In genomic region chr7:35228496-35229051, GRCh38 we compare ENCODE assay signal across 12 cellular contexts. TPM values are rescaled to one million over a fixed set of nuclear protein-coding genes. Genes with fewer than 3 reads are reported as not detected.
A peak's percentile ranks its signal among the peaks of the same experiment; 100 is the strongest.
DNase-seq lines count a peak whose midpoint lies in the region; ATAC-seq, FAIRE-seq and TF ChIP-seq lines count a peak whose summit lies in the region.
"Not testable (repeated sequence)": the region's sequence is repeated elsewhere in the genome, so short reads cannot be mapped to it uniquely, and the experiment has no call there.
"Had no signal": no experiment of that assay in that cellular context is flagged by ENCODE, and none has a peak within 500 bp of the region (broad histone marks: within the 10 kb centered on the region; RNA-seq: fewer than 3 reads in every experiment).

No MANE protein-coding gene starts in this region.

- H3K9me2 ChIP-seq in SK-N-SH, result not testable (repeated sequence)

- intact Hi-C loops in heart right ventricle (cut with DNase I), result not testable (repeated sequence)

- not testable (repeated sequence) for H3F3A ChIP-seq in SK-N-SH (replicated peaks; ENCODE audit: insufficient read depth)

- not testable (repeated sequence) for TF ChIP-seq EP300 in SK-N-SH (IDR thresholded peaks at IDR 0.05; ENCODE audit: borderline replicate concordance in 1 of 2, low read depth in 1 of 2, low read length in 1 of 2)

- not testable (repeated sequence) for H3K4me2 ChIP-seq in SK-N-SH

- not testable (repeated sequence) for H3K79me2 ChIP-seq in SK-N-SH (ENCODE audit: insufficient read depth)

- not testable (repeated sequence) for TF ChIP-seq CTCF in SK-N-SH (IDR thresholded peaks at IDR 0.05); heart right ventricle (IDR thresholded peaks at IDR 0.05)

- FAIRE-seq in H54 (lab: Jason Lieb, UNC), result peak; percentile 82

- H3K36me3 ChIP-seq in SK-N-SH (replicated peaks in 1 of 2; ENCODE audit: control insufficient read depth in 1 of 2, insufficient read depth in 2 of 2, low read length in 1 of 2), result peaks cover 5 to 32% of the 10 kb centered on the region in 2 experiments
- H3K36me3 ChIP-seq in heart right ventricle, result peaks cover 0 to 23% (median 0%) of the 10 kb centered on the region in 9 donors

- H3K4me1 ChIP-seq in SK-N-SH (ENCODE audit: control insufficient read depth in 1 of 2, insufficient read depth in 2 of 2, low read depth in 1 of 2, low read length in 1 of 2), result not testable (repeated sequence)
- peaks cover 0 to 77% (median 22%) of the 10 kb centered on the region in 9 donors for H3K4me1 ChIP-seq in heart right ventricle

- WGBS in SK-N-SH (ENCODE audit: low lambda C conversion rate), result 65% methylated on average over 5 of the region's 5 CpGs
- 34 to 44% methylated on average over 5 of the region's 5 CpGs for WGBS in heart right ventricle, 2 donors

- POLR2A ChIA-PET in SK-N-SH (lab: Yijun Ruan, JAX), result not testable (repeated sequence)

- not testable (repeated sequence) for H3K9ac ChIP-seq in SK-N-SH

- DNase-seq in H54 (ENCODE audit: insufficient read length, low spot score); SK-N-SH; heart right ventricle: not testable (repeated sequence)

- not testable (repeated sequence) for H4K20me1 ChIP-seq in SK-N-SH (ENCODE audit: insufficient read depth)

- ATAC-seq in GM18511 (IDR thresholded peaks at IDR 0.05; ENCODE audit: unreplicated experiment) (peak; percentile 48), GM19351 (IDR thresholded peaks at IDR 0.05; ENCODE audit: unreplicated experiment) (peak; percentile 62), HG02938 (IDR thresholded peaks at IDR 0.05; ENCODE audit: unreplicated experiment) (peak; percentile 66), HG03442 (IDR thresholded peaks at IDR 0.05; ENCODE audit: unreplicated experiment) (peak; percentile 72)
- ATAC-seq in heart right ventricle, result not testable (repeated sequence)

- H3K27me3 ChIP-seq in SK-N-SH (ENCODE audit: insufficient read depth); heart right ventricle: not testable (repeated sequence)

- TF ChIP-seq POLR2A in H54 (IDR thresholded peaks at IDR 0.05; ENCODE audit: low read depth, low read length), result not testable (repeated sequence)

- not testable (repeated sequence) for TF ChIP-seq RAD21 in SK-N-SH (IDR thresholded peaks at IDR 0.05; ENCODE audit: low read length)

- CTCF ChIA-PET in SK-N-SH (lab: Yijun Ruan, JAX), result interaction anchor here (1.0 kb wide), 1 partner anchor 13 kb away, joined by 3 read pairs; no protein-coding TSS in a partner anchor

- H3K27ac ChIP-seq in SK-N-SH (ENCODE audit: low read depth in 2 of 2, low read length in 1 of 2), result peak overlapping the region; percentile 21 to 65; a peak in 3 of 4 replicates
- H3K27ac ChIP-seq in heart right ventricle, result peak overlapping the region in 8 of 10 donors; percentile 14 to 63 (median 32)

- not testable (repeated sequence) for H3K9me3 ChIP-seq in SK-N-SH, heart right ventricle

- not testable (repeated sequence) for H2AFZ ChIP-seq in SK-N-SH (ENCODE audit: low read depth)

- not testable (repeated sequence) for H3K4me3 ChIP-seq in SK-N-SH (ENCODE audit: low read depth in 2 of 2, low read length in 1 of 2); heart right ventricle

RNA-seq across cellular contexts. Expression of gene TBX20, which starts 25.3 kb away (rescaled TPM):
- 1.0 and 1.5 TPM in 2 replicates for polyA plus RNA-seq in SK-N-SH (2012; rRNA removed)
- 0.62 and 0.80 TPM in 2 replicates for polyA plus RNA-seq in SK-N-SH (2012; cell fraction: cytosol; rRNA removed)
- polyA plus RNA-seq in SK-N-SH (2012; cell fraction: nucleus; rRNA removed), result 1.0 and 1.1 TPM in 2 replicates
- total RNA-seq in heart right ventricle, result 100 to 1,000 TPM in 8 of 10 donors, 10 to 100 TPM in 2; 94.6 to 186 (median 114) TPM
- polyA plus RNA-seq in heart right ventricle, result 1 to 10 TPM; 3.5 to 5.4 TPM
- total RNA-seq: CD4-positive, alpha-beta memory T cell; MCF 10A had no signal
- polyA plus RNA-seq: BJ; CD4-positive, alpha-beta memory T cell; GM23338; IgD-negative memory B cell had no signal
